In the genomic region with DNA sequence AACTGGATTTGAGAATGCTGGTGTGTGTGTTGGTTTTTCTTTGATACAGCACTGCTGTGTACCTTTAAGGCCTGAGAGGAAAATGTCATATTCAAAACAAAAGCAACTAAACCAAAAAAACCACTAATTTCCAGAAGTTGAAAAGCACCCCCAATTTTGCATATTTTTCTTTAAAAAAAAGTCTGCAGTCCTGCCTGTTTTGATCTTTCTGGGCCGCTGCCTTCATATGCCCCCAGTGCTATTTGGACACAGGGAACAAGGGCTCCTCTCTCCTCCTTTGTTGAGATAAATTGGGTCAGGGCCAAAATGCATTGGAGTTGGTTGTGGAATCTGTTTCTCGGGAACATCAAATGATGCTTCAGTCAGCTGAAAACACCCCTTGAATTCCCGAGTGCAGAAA, we compare ENCODE assay signal across 12 cellular contexts. TPM values are rescaled to one million over a fixed set of nuclear protein-coding genes. Genes with fewer than 3 reads are reported as not detected.
DNase-seq lines count a peak whose midpoint lies in the region; ATAC-seq, FAIRE-seq and TF ChIP-seq lines count a peak whose summit lies in the region.
"Had no signal": no experiment of that assay in that cellular context is flagged by ENCODE, and none has a peak within 500 bp of the region (broad histone marks: within the 10 kb centered on the region; RNA-seq: fewer than 3 reads in every experiment).

No MANE protein-coding gene starts in this region.

- H3K27me3 Mint-ChIP-seq in brain: no peaks in the 10 kb centered on the region

- H3K4me3 ChIP-seq in lower lobe of right lung: no peak overlapping the region
- H3K4me3 ChIP-seq: gastroesophageal sphincter, spleen, thoracic aorta had no signal

- DNase-seq in GM13976 (ENCODE audit: low spot score): peak; percentile 74
- DNase-seq in stimulated activated CD4-positive, alpha-beta T cell treated with anti-CD3 and anti-CD28 coated beads, Interleukin-15, amount 100 ng/mL, for 24 hours: no peak
- DNase-seq in lower lobe of right lung: no peak
- DNase-seq in NCI-H526 (lab: John Stamatoyannopoulos, UW): no peak
- DNase-seq in D721Med (ENCODE audit: insufficient read length, low spot score): no peak
- DNase-seq: CD8-positive, alpha-beta T cell; spleen had no signal

- H3K27ac ChIP-seq in lower lobe of right lung: no peak overlapping the region
- H3K27ac ChIP-seq: gastroesophageal sphincter, thoracic aorta had no signal

- peak overlapping the region in 4 of 5 experiments; percentile 3 to 86 (median 78) for H3K27ac Mint-ChIP-seq in brain
- H3K27ac Mint-ChIP-seq: CD8-positive, alpha-beta T cell had no signal

- H3K4me3 Mint-ChIP-seq in brain: peak overlapping the region in 1 of 5 experiments; percentile 15
- H3K4me3 Mint-ChIP-seq: CD8-positive, alpha-beta T cell had no signal

- no peaks in the 10 kb centered on the region for H3K9me3 Mint-ChIP-seq in brain
- H3K9me3 Mint-ChIP-seq: CD8-positive, alpha-beta T cell had no signal

- H3K36me3 ChIP-seq in lower lobe of right lung: no peaks in the 10 kb centered on the region

- intact Hi-C loops in lower lobe of right lung (cut with DNase I): no loop called here

- peaks cover 28% of the 10 kb centered on the region for H3K4me1 Mint-ChIP-seq in brain

- TF ChIP-seq CTCF in GM13976 (IDR thresholded peaks at IDR 0.05; ENCODE audit: borderline replicate concordance, control extremely low read depth, extremely low read depth, insufficient read depth, missing control alignments): no peak
- TF ChIP-seq CTCF in brain (conservative IDR thresholded peaks at IDR 0.05): no peak
- TF ChIP-seq CTCF in lower lobe of right lung (IDR thresholded peaks at IDR 0.05): no peak
- no peak for TF ChIP-seq CTCF in D721Med (IDR thresholded peaks at IDR 0.05; ENCODE audit: insufficient read depth, missing control alignments)

- ATAC-seq in GM19455 (IDR thresholded peaks at IDR 0.05; ENCODE audit: unreplicated experiment) (peak; percentile 57), HG03103 (IDR thresholded peaks at IDR 0.05; ENCODE audit: low read depth, unreplicated experiment) (peak; percentile 72), lower lobe of right lung (no peak)
- ATAC-seq: CD8-positive, alpha-beta T cell; gastroesophageal sphincter had no signal

- H3K9me3 ChIP-seq in lower lobe of right lung: no peaks in the 10 kb centered on the region
- H3K9me3 ChIP-seq: gastroesophageal sphincter, spleen, thoracic aorta had no signal

- no peak for FAIRE-seq in D721Med (lab: Jason Lieb, UNC)

- no peaks in the 10 kb centered on the region for H3K27me3 ChIP-seq in lower lobe of right lung (ENCODE audit: low read depth)
- H3K27me3 ChIP-seq: gastroesophageal sphincter, spleen had no signal

- H3K36me3 Mint-ChIP-seq in brain: peaks cover 69% of the 10 kb centered on the region
- H3K36me3 Mint-ChIP-seq: CD8-positive, alpha-beta T cell had no signal

- H3K4me1 ChIP-seq in lower lobe of right lung: no peaks in the 10 kb centered on the region

- in situ Hi-C loops in GM13976 (cut with MboI; ENCODE audit: low sequenced_read_pairs, unreplicated experiment): no loop called here

RNA-seq across cellular contexts. Expression of a gene that starts 26.9 kb away (rescaled TPM):
- polyA plus RNA-seq in brain (ENCODE audit: insufficient read depth, low read depth, low replicate concordance): 116 TPM
- 4.8 TPM for total RNA-seq in lower lobe of right lung

Comparison
In these comparisons a context has a peak if more than half of its experiments do, and no peak if none do; other contexts are left out.
1. ATAC-seq: peak in GM19455 (single experiment) and HG03103 (single experiment); none in lower lobe of right lung (0 of 2).